In the genomic region with DNA sequence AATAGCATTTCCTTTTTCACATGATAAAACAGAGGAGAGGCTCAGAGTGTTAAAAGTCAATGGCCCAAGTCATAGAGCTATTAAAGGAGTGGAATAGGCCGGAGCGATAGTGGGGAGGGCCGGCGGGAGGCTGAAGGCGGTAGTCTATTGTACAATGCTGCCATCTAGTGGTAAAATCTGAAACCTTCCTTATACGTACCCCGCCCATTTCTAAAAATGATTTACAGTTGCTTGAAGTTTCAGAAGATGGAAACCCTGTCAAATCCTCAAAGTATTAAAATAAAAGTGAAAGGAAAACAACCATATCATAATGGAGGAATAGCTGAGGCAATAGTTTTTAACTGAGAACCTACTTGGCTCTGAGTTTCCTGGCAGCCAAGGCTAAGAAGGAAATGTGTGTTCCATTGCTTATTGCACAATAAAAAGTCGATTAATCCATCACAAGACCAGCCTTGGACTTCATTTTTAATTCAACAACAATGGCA, we compare ENCODE assay signal across 8 cellular contexts.
DNase-seq lines count a peak whose midpoint lies in the region; FAIRE-seq and TF ChIP-seq lines count a peak whose summit lies in the region.

No MANE protein-coding gene starts in this region.

- no peak overlapping the region for H4K8ac ChIP-seq in H9 (replicated peaks; ENCODE audit: insufficient read length, low read depth, low read length)

- peaks cover 32% of the 10 kb centered on the region in 2 experiments for H3K4me1 Mint-ChIP-seq in H9
- H3K4me1 Mint-ChIP-seq in brain, result peaks cover 24% of the 10 kb centered on the region

- H3K9me3 ChIP-seq in H9 (ENCODE audit: control insufficient read depth, low read depth, low read length) (no peaks in the 10 kb centered on the region), Karpas-422 (ENCODE audit: low read length) (no peaks in the 10 kb centered on the region)

- no peak overlapping the region for H3K4me3 Mint-ChIP-seq in H9
- peak overlapping the region in 2 of 5 experiments; percentile 21 to 43 for H3K4me3 Mint-ChIP-seq in brain

- no peak overlapping the region for H2AK5ac ChIP-seq in H9 (ENCODE audit: insufficient read length, low read length)

- H3K27me3 ChIP-seq in H9 (ENCODE audit: insufficient read depth, low read length) (no peaks in the 10 kb centered on the region), Karpas-422 (ENCODE audit: low read length) (no peaks in the 10 kb centered on the region)

- no peak overlapping the region for H3K14ac ChIP-seq in H9 (ENCODE audit: insufficient read depth, low read length)

- no peak overlapping the region for H3K9ac ChIP-seq in H9 (ENCODE audit: extremely low read depth, insufficient read length, low read length)
- no peak overlapping the region for H3K9ac ChIP-seq in Karpas-422 (ENCODE audit: low read length)

- no peak overlapping the region for H2BK120ac ChIP-seq in H9 (ENCODE audit: low read depth, low read length, poor library complexity, severe bottlenecking)

- no peak overlapping the region for H3K23ac ChIP-seq in H9 (ENCODE audit: insufficient read length, low read depth, low read length)

- H3K4ac ChIP-seq in H9 (ENCODE audit: low read depth, low read length), result no peak overlapping the region

- H3K56ac ChIP-seq in H9 (ENCODE audit: insufficient read length, low read depth, low read length), result no peak overlapping the region

- TF ChIP-seq CTCF in GM10266 (IDR thresholded peaks at IDR 0.05; ENCODE audit: control insufficient read depth, insufficient read depth, low read depth, missing control alignments) (peak; percentile 64), H9 (conservative IDR thresholded peaks at IDR 0.05) (peak; percentile 87), brain (conservative IDR thresholded peaks at IDR 0.05) (peak; percentile 95 to 97)

- H2AFZ ChIP-seq in H9 (ENCODE audit: low read length) (no peak overlapping the region), Karpas-422 (ENCODE audit: low read length) (no peak overlapping the region)

- H3K79me1 ChIP-seq in H9 (ENCODE audit: insufficient read depth, low read depth, low read length, poor library complexity, severe bottlenecking), result no peaks in the 10 kb centered on the region

- no CpG with 5 or more reads among the region's 8 CpGs for WGBS in H9 (ENCODE audit: extremely low coverage, insufficient read length, low lambda C conversion rate)

- H3K27ac ChIP-seq in H9 (ENCODE audit: insufficient read length, low read depth, low read length) (no peak overlapping the region), Karpas-422 (ENCODE audit: low read length) (no peak overlapping the region)

- in situ Hi-C loops in ACHN (cut with HindIII; ENCODE audit: low pct_ligation_motif_present, low pct_unique_long_range_greater_than_20kb, low sequenced_read_pairs), result no loop called here

- no peak overlapping the region for H4K91ac ChIP-seq in H9 (ENCODE audit: insufficient read length, low read depth, low read length)

- H3K36me3 Mint-ChIP-seq in H9 (ENCODE audit: insufficient read depth in 1 of 3, low read depth in 3 of 3) (peaks cover 0 to 15% (median 3%) of the 10 kb centered on the region in 3 experiments; a peak in 4 of 7 replicates), brain (no peaks in the 10 kb centered on the region)

- H3K9me2 ChIP-seq in Karpas-422 (replicated peaks; ENCODE audit: insufficient read depth, low read length), result no peaks in the 10 kb centered on the region

- H3K9me3 Mint-ChIP-seq in H9, result peaks cover 6 to 10% of the 10 kb centered on the region in 2 experiments
- H3K9me3 Mint-ChIP-seq in brain, result peaks cover 0 to 3% (median 0%) of the 10 kb centered on the region in 5 experiments

- H3K27me3 Mint-ChIP-seq in H9 (ENCODE audit: low read depth) (peaks cover 4% of the 10 kb centered on the region), brain (peaks cover 10% of the 10 kb centered on the region)

- H2BK12ac ChIP-seq in H9 (ENCODE audit: insufficient read length, low read depth, low read length), result no peak overlapping the region

- DNase-seq in ACHN (peak; percentile 76), GM10266 (ENCODE audit: extremely low spot score) (peak; percentile 70), H9 (no peak), Karpas-422 (peak; percentile 76), RPMI7951 (ENCODE audit: low read depth) (peak; percentile 56)
- peak; percentile 40 for DNase-seq in stimulated activated CD8-positive, alpha-beta memory T cell treated with anti-CD3 and anti-CD28 coated beads, Interleukin-4, amount 100 ng/mL, for 48 hours

- no peak overlapping the region for H2BK15ac ChIP-seq in H9 (ENCODE audit: low read depth, low read length)

- H3K79me2 ChIP-seq in H9 (ENCODE audit: insufficient read depth, low read length), result no peaks in the 10 kb centered on the region
- no peaks in the 10 kb centered on the region for H3K79me2 ChIP-seq in Karpas-422 (ENCODE audit: low read length)

- no peak overlapping the region for H2BK20ac ChIP-seq in H9 (ENCODE audit: low read depth, low read length, poor library complexity, severe bottlenecking)

- FAIRE-seq in islet of Langerhans (lab: Jason Lieb, UNC), result peak; percentile 27

- no peaks in the 10 kb centered on the region for H3K36me3 ChIP-seq in Karpas-422 (ENCODE audit: insufficient read depth, low read length)

- H3K23me2 ChIP-seq in H9 (ENCODE audit: insufficient read length, low read depth, low read length, poor library complexity, severe bottlenecking), result no peaks in the 10 kb centered on the region

- H3K4me2 ChIP-seq in H9 (ENCODE audit: insufficient read depth, insufficient read length, low read length) (no peak overlapping the region), Karpas-422 (ENCODE audit: low read depth, low read length, poor library complexity, severe bottlenecking) (no peak overlapping the region)

- no peak overlapping the region for H2BK5ac ChIP-seq in H9 (ENCODE audit: insufficient read length, low read length)

- no peaks in the 10 kb centered on the region for H4K20me1 ChIP-seq in H9 (ENCODE audit: control insufficient read depth, insufficient read depth, insufficient read length)
- H4K20me1 ChIP-seq in Karpas-422 (ENCODE audit: insufficient read depth, low read depth, low read length), result no peaks in the 10 kb centered on the region

- H3T11ph ChIP-seq in H9 (ENCODE audit: low read length), result no peak overlapping the region

- no peak overlapping the region for H4K5ac ChIP-seq in H9 (ENCODE audit: insufficient read length, low read depth, low read length)

- H3K4me3 ChIP-seq in Karpas-422 (ENCODE audit: low read length), result no peak overlapping the region

- no peak overlapping the region for H3K18ac ChIP-seq in H9 (ENCODE audit: insufficient read length, low read depth, low read length)

- H3K27ac Mint-ChIP-seq in H9 (no peak overlapping the region), brain (peak overlapping the region in 1 of 5 experiments; percentile 18)

- H3K4me1 ChIP-seq in H9 (ENCODE audit: insufficient read depth, low read length) (peaks cover 2% of the 10 kb centered on the region; the same call in 1 of the 2 replicates), Karpas-422 (ENCODE audit: low read length) (no peaks in the 10 kb centered on the region)
